ENCODE assay signal across 1 cellular context in the genomic region with DNA sequence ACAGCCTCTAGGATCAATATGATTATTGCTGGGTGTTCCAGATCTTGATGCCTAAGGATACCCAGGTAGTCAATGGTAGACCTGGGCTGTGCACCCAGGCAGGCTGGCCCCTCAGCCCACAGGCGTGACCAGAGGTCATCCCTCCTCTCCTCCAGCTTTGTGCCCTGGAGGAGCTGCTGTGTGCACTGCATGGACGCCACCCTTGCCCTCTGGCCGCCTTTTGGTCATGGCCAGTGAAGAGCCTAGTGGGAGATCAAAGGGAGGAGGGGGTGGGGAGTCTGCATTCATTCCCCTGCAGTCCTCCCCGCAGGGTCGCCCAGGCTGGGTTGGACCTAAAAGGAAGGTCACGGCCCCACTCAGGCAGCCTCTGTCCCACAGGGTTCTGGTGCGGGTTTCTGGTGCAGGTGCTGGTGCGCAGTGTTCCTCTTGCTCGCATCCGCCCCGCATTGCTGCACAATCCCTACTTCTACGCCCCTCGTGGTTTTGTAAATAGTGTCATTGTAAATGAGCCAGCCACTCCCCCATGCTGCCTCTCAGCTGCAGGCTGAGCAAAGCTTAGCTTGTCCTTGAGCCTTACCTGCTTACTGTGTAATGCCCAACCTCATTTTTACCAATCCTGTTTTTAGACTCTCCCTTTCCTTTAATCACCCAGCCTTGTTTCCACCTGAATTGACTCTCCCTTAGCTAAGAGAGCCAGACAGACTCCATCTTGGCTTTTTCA.
TF ChIP-seq lines count a peak whose summit lies in the region.

No MANE protein-coding gene starts in this region.

TF ChIP-seq in HepG2, 621 proteins besides CTCF, POLR2A, EP300 and RAD21 (continued from another document and continues in another):
- TF ChIP-seq, protein P1, sequence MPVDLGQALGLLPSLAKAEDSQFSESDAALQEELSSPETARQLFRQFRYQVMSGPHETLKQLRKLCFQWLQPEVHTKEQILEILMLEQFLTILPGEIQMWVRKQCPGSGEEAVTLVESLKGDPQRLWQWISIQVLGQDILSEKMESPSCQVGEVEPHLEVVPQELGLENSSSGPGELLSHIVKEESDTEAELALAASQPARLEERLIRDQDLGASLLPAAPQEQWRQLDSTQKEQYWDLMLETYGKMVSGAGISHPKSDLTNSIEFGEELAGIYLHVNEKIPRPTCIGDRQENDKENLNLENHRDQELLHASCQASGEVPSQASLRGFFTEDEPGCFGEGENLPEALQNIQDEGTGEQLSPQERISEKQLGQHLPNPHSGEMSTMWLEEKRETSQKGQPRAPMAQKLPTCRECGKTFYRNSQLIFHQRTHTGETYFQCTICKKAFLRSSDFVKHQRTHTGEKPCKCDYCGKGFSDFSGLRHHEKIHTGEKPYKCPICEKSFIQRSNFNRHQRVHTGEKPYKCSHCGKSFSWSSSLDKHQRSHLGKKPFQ (CRISPR knock-in tag; IDR thresholded peaks at IDR 0.05; ENCODE audit: insufficient replicate concordance), result no peak
- TF ChIP-seq U2AF2 (IDR thresholded peaks at IDR 0.05; ENCODE audit: low read depth, low read length) (no peak), HNF4G (IDR thresholded peaks at IDR 0.05; ENCODE audit: borderline replicate concordance, low read depth, low read length) (peak; percentile 91), HNF4G (CRISPR knock-in tag; IDR thresholded peaks at IDR 0.05; ENCODE audit: borderline replicate concordance, low read depth) (peak; percentile 96), HOXA3 (CRISPR knock-in tag; IDR thresholded peaks at IDR 0.05) (peak; percentile 98), SMC3 (IDR thresholded peaks at IDR 0.05; ENCODE audit: low read length) (peak; percentile 36), ZNF704 (CRISPR knock-in tag; IDR thresholded peaks at IDR 0.05; ENCODE audit: borderline replicate concordance) (peak; percentile 95), PRDM10 (CRISPR knock-in tag; IDR thresholded peaks at IDR 0.05; ENCODE audit: low read depth) (peak; percentile 93), ZNF34 (CRISPR knock-in tag; IDR thresholded peaks at IDR 0.05; ENCODE audit: borderline replicate concordance) (no peak), ARID5B (CRISPR knock-in tag; IDR thresholded peaks at IDR 0.05) (peak; percentile 98), ZNF317 (CRISPR knock-in tag; IDR thresholded peaks at IDR 0.05) (peak; percentile 83), STAT6 (CRISPR knock-in tag; IDR thresholded peaks at IDR 0.05; ENCODE audit: borderline replicate concordance) (peak; percentile 97), ZNF772 (CRISPR knock-in tag; IDR thresholded peaks at IDR 0.05) (peak; percentile 99), ZNF879 (CRISPR knock-in tag; IDR thresholded peaks at IDR 0.05) (peak; percentile 29; the same call in 1 of the 2 replicates), RFX5 (IDR thresholded peaks at IDR 0.05; ENCODE audit: low read depth, low read length) (peak; percentile 67; the same call in 1 of the 2 replicates), ZNF276 (CRISPR knock-in tag; IDR thresholded peaks at IDR 0.05; ENCODE audit: low read depth) (peak; percentile 95), POLR2AphosphoS5 (IDR thresholded peaks at IDR 0.05; ENCODE audit: low read depth, low read length) (peak; percentile 56; the same call in 1 of the 2 replicates), TARDBP (CRISPR knock-in tag; IDR thresholded peaks at IDR 0.05) (peak; percentile 95), TBP (CRISPR knock-in tag; IDR thresholded peaks at IDR 0.05) (no peak), ZNF552 (CRISPR knock-in tag; IDR thresholded peaks at IDR 0.05; ENCODE audit: borderline replicate concordance) (peak; percentile 100), ZSCAN31 (CRISPR knock-in tag; IDR thresholded peaks at IDR 0.05; ENCODE audit: low read depth) (peak; percentile 95), ZNF746 (CRISPR knock-in tag; IDR thresholded peaks at IDR 0.05) (peak; percentile 97), FIP1L1 (IDR thresholded peaks at IDR 0.05; ENCODE audit: borderline replicate concordance, insufficient read depth, low read depth, low read length) (peak; percentile 89; the same call in 1 of the 2 replicates), MAZ (IDR thresholded peaks at IDR 0.05; ENCODE audit: borderline replicate concordance, low read depth, low read length) (no peak), MAZ (CRISPR knock-in tag; IDR thresholded peaks at IDR 0.05; ENCODE audit: low read depth) (peak; percentile 95), SAP130 (CRISPR knock-in tag; IDR thresholded peaks at IDR 0.05; ENCODE audit: low read depth) (peak; percentile 99), CBX1 (IDR thresholded peaks at IDR 0.05; ENCODE audit: low read depth) (peak; percentile 59), BHLHE40 (IDR thresholded peaks at IDR 0.05; ENCODE audit: low read length) (no peak), ELF3 (CRISPR knock-in tag; IDR thresholded peaks at IDR 0.05) (peak; percentile 87), ZNF382 (CRISPR knock-in tag; IDR thresholded peaks at IDR 0.05; ENCODE audit: borderline replicate concordance) (no peak)
- TF ChIP-seq, protein P2, sequence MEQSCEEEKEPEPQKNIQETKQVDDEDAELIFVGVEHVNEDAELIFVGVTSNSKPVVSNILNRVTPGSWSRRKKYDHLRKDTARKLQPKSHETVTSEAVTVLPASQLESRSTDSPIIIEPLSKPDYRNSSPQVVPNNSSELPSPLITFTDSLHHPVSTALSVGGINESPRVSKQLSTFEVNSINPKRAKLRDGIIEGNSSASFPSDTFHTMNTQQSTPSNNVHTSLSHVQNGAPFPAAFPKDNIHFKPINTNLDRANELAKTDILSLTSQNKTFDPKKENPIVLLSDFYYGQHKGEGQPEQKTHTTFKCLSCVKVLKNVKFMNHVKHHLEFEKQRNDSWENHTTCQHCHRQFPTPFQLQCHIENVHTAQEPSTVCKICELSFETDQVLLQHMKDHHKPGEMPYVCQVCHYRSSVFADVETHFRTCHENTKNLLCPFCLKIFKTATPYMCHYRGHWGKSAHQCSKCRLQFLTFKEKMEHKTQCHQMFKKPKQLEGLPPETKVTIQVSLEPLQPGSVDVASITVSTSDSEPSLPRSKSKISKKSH (CRISPR knock-in tag; IDR thresholded peaks at IDR 0.05; ENCODE audit: borderline replicate concordance), result peak; percentile 93; the same call in 1 of the 2 replicates
- TF ChIP-seq, protein P3, sequence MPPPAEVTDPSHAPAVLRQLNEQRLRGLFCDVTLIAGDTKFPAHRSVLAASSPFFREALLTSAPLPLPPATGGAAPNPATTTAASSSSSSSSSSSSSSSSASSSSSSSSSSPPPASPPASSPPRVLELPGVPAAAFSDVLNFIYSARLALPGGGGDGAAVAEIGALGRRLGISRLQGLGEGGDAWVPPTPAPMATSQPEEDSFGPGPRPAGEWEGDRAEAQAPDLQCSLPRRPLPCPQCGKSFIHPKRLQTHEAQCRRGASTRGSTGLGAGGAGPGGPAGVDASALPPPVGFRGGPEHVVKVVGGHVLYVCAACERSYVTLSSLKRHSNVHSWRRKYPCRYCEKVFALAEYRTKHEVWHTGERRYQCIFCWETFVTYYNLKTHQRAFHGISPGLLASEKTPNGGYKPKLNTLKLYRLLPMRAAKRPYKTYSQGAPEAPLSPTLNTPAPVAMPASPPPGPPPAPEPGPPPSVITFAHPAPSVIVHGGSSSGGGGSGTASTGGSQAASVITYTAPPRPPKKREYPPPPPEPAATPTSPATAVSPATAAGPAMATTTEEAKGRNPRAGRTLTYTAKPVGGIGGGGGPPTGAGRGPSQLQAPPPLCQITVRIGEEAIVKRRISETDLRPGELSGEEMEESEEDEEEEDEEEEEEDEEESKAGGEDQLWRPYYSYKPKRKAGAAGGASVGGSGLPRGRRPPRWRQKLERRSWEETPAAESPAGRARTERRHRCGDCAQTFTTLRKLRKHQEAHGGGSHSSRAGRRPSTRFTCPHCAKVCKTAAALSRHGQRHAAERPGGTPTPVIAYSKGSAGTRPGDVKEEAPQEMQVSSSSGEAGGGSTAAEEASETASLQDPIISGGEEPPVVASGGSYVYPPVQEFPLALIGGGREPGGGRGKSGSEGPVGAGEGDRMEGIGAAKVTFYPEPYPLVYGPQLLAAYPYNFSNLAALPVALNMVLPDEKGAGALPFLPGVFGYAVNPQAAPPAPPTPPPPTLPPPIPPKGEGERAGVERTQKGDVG (CRISPR knock-in tag; IDR thresholded peaks at IDR 0.05; ENCODE audit: borderline replicate concordance), result peak; percentile 99; the same call in 1 of the 2 replicates
